9 cellular contexts compared by ENCODE assay signal in the genomic region with DNA sequence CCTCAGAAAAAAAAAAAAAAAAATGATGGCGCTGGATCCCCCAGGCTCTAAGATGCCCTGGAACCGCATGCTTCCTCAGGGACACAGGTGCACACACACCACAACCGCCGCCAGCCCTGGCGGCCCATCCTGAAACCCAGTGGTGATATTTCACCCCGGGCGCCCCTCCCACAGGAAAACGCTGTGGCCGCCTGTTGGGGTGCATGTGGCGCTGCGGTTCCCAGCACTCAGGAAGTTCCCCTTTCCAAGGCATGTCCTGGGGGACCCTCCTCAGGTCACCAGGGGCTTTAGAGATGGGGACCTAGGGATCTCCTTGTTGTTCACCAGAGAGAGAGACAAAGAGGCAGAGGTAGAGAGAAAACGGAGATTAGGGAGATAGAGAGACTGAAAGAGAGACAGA. TPM values are rescaled to one million over a fixed set of nuclear protein-coding genes. Genes with fewer than 3 reads are reported as not detected.
A peak's percentile ranks its signal among the peaks of the same experiment; 100 is the strongest.
DNase-seq lines count a peak whose midpoint lies in the region; ATAC-seq, FAIRE-seq and TF ChIP-seq lines count a peak whose summit lies in the region.
"Had no signal": no experiment of that assay in that cellular context is flagged by ENCODE, and none has a peak within 500 bp of the region (broad histone marks: within the 10 kb centered on the region; RNA-seq: fewer than 3 reads in every experiment).

No MANE protein-coding gene starts in this region.

- H3K27me3 Mint-ChIP-seq in H9 (ENCODE audit: low read depth) = peaks cover 22% of the 10 kb centered on the region

- H3K36me3 Mint-ChIP-seq in H9 (ENCODE audit: insufficient read depth in 1 of 3, low read depth in 3 of 3) = peaks cover 0 to 5% (median 0%) of the 10 kb centered on the region in 3 experiments; a peak in 3 of 7 replicates

- ATAC-seq in GM12878 (no peak), GM19023 (IDR thresholded peaks at IDR 0.05; ENCODE audit: unreplicated experiment) (no peak), GM19328 (IDR thresholded peaks at IDR 0.05; ENCODE audit: unreplicated experiment) (no peak)

- H4K20me1 ChIP-seq in H9 (ENCODE audit: control insufficient read depth, insufficient read depth, insufficient read length) (no peaks in the 10 kb centered on the region), GM12878 (ENCODE audit: control insufficient read depth, insufficient read depth) (no peaks in the 10 kb centered on the region)

- H3T11ph ChIP-seq in H9 (ENCODE audit: low read length) = no peak overlapping the region

- no peaks in the 10 kb centered on the region for H3K79me1 ChIP-seq in H9 (ENCODE audit: insufficient read depth, low read depth, low read length, poor library complexity, severe bottlenecking)

- TF ChIP-seq POLR2A in GM12878 (IDR thresholded peaks at IDR 0.05; ENCODE audit: low read depth, low read length) (no peak), vagina (IDR thresholded peaks at IDR 0.05) (no peak)

- no peak overlapping the region for H2BK15ac ChIP-seq in H9 (ENCODE audit: low read depth, low read length)

- H3K27ac ChIP-seq in H9 (ENCODE audit: insufficient read length, low read depth, low read length) (no peak overlapping the region), GM12878 (ENCODE audit: control insufficient read depth, insufficient read depth) (peak overlapping the region; percentile 24), vagina (no peak overlapping the region)

- H3K36me3 ChIP-seq in BJ (ENCODE audit: control insufficient read depth, insufficient read depth, low read length) (peaks cover 2% of the 10 kb centered on the region; the same call in 1 of the 2 replicates), GM12878 (ENCODE audit: control insufficient read depth in 2 of 2, insufficient read depth in 2 of 2, low read length in 1 of 2) (no peaks in the 10 kb centered on the region), vagina (no peaks in the 10 kb centered on the region)

- no peak overlapping the region for H2BK20ac ChIP-seq in H9 (ENCODE audit: low read depth, low read length, poor library complexity, severe bottlenecking)

- H3K27ac Mint-ChIP-seq in H9 = peak overlapping the region in 1 of 3 experiments; percentile 75; a peak in 1 of 7 replicates

- peaks cover 6 to 7% of the 10 kb centered on the region in 2 experiments; a peak in 3 of 4 replicates for H3K4me1 Mint-ChIP-seq in H9

- H2BK12ac ChIP-seq in H9 (ENCODE audit: insufficient read length, low read depth, low read length) = no peak overlapping the region

- POLR2A ChIA-PET in BJ (lab: Charles Lee) = no interaction called here
- POLR2A ChIA-PET in GM12878 (lab: Charles Lee) = no interaction called here

- no peak overlapping the region for H3K18ac ChIP-seq in H9 (ENCODE audit: insufficient read length, low read depth, low read length)

- CTCF ChIA-PET in BJ (lab: Yijun Ruan, JAX) (interaction anchor here (2.2 kb wide), 1 partner anchor 10 kb away, joined by 13 read pairs; no protein-coding TSS in a partner anchor), GM12878 (lab: Yijun Ruan, JAX) (no interaction called here)

- TF ChIP-seq EP300 in GM12878 (IDR thresholded peaks at IDR 0.05; ENCODE audit: borderline replicate concordance in 1 of 2, control insufficient read depth in 1 of 2, low read depth in 2 of 2, low read length in 2 of 2) = no peak

- H3K4ac ChIP-seq in H9 (ENCODE audit: low read depth, low read length) = no peak overlapping the region

- no peaks in the 10 kb centered on the region for H3K79me2 ChIP-seq in H9 (ENCODE audit: insufficient read depth, low read length)
- no peaks in the 10 kb centered on the region for H3K79me2 ChIP-seq in GM12878 (ENCODE audit: control insufficient read depth, insufficient read depth, low read length)

- H3K4me1 ChIP-seq in H9 (ENCODE audit: insufficient read depth, low read length) (no peaks in the 10 kb centered on the region; the same call in 1 of the 2 replicates), GM12878 (ENCODE audit: control insufficient read depth, insufficient read depth, low read length) (peaks cover 4% of the 10 kb centered on the region), vagina (no peaks in the 10 kb centered on the region)

- H2AK5ac ChIP-seq in H9 (ENCODE audit: insufficient read length, low read length) = no peak overlapping the region

- intact Hi-C loops in GM12878 (cut with micrococcal nuclease; ENCODE audit: unreplicated experiment) = no loop called here
- intact Hi-C loops in vagina (cut with DNase I) = no loop called here

- TF ChIP-seq CTCF in BJ (IDR thresholded peaks at IDR 0.05; ENCODE audit: insufficient read depth, low read depth, low read length) (no peak), H9 (conservative IDR thresholded peaks at IDR 0.05) (no peak), GM12878 (IDR thresholded peaks at IDR 0.05 in 2 of 3, conservative IDR thresholded peaks at IDR 0.05 in 1 of 3; ENCODE audit: control insufficient read depth in 2 of 3, extremely low read depth in 1 of 3, insufficient read depth in 1 of 3, low read depth in 3 of 3, low read length in 3 of 3) (no peak), vagina (IDR thresholded peaks at IDR 0.05) (no peak)

- H3K9me3 Mint-ChIP-seq in H9 = peaks cover 9 to 59% of the 10 kb centered on the region in 2 experiments; a peak in 4 of 5 replicates

- H3K27me3 ChIP-seq in BJ (ENCODE audit: control insufficient read depth, insufficient read depth, low read length) = no peaks in the 10 kb centered on the region
- no peaks in the 10 kb centered on the region for H3K27me3 ChIP-seq in H9 (ENCODE audit: insufficient read depth, low read length)
- H3K27me3 ChIP-seq in GM12878 (replicated peaks in 1 of 2; ENCODE audit: control insufficient read depth in 2 of 2, insufficient read depth in 2 of 2, low read length in 1 of 2) = no peaks in the 10 kb centered on the region
- H3K27me3 ChIP-seq in vagina = no peaks in the 10 kb centered on the region

- no peak overlapping the region for H2BK120ac ChIP-seq in H9 (ENCODE audit: low read depth, low read length, poor library complexity, severe bottlenecking)

- H2AFZ ChIP-seq in H9 (ENCODE audit: low read length) (no peak overlapping the region), GM12878 (ENCODE audit: control insufficient read depth, low read depth, low read length) (peak overlapping the region; percentile 37)

- no TSS peak for BruUV-seq in GM12878 (replicated peaks; lab: Mats Ljungman, UMichigan)

- peak overlapping the region; percentile 36 for H3K4me3 ChIP-seq in BJ (ENCODE audit: low read depth, low read length)
- peak overlapping the region; percentile 63 for H3K4me3 ChIP-seq in GM12878
- H3K4me3 ChIP-seq in vagina = peak overlapping the region in 1 of 2 donors; percentile 29

- H3K23me2 ChIP-seq in H9 (ENCODE audit: insufficient read length, low read depth, low read length, poor library complexity, severe bottlenecking) = peaks cover 12% of the 10 kb centered on the region

- H3K9me3 ChIP-seq in H9 (ENCODE audit: control insufficient read depth, low read depth, low read length) (no peaks in the 10 kb centered on the region), GM12878 (replicated peaks; ENCODE audit: control insufficient read depth, insufficient read depth, low read length) (no peaks in the 10 kb centered on the region), vagina (no peaks in the 10 kb centered on the region)

- SMC1A ChIA-PET in GM12878 (lab: Charles Lee; ENCODE audit: uncharacterized antibody, unreplicated experiment) = interaction anchor here (1.5 kb wide), 1 partner anchor 201 kb away, joined by 3 read pairs; no protein-coding TSS in a partner anchor

- no peak overlapping the region for H4K8ac ChIP-seq in H9 (replicated peaks; ENCODE audit: insufficient read length, low read depth, low read length)

- RAD21 ChIA-PET in GM12878 (lab: Charles Lee; ENCODE audit: unreplicated experiment) = no interaction called here

- H3K9ac ChIP-seq in H9 (ENCODE audit: extremely low read depth, insufficient read length, low read length) = no peak overlapping the region
- peak overlapping the region; percentile 44 for H3K9ac ChIP-seq in GM12878 (ENCODE audit: control insufficient read depth, insufficient read depth, low read length)

- H3K23ac ChIP-seq in H9 (ENCODE audit: insufficient read length, low read depth, low read length) = no peak overlapping the region

- no CpG with 5 or more reads among the region's 12 CpGs for WGBS in H9 (ENCODE audit: extremely low coverage, insufficient read length, low lambda C conversion rate)
- WGBS in GM12878 (ENCODE audit: insufficient coverage, insufficient replicate concordance, low lambda C conversion rate, missing lambda C conversion rate) = under 1% methylated on average over 12 of the region's 12 CpGs

- peak overlapping the region; percentile 63 to 77 for H3K4me3 Mint-ChIP-seq in H9

- FAIRE-seq in GM12878 (lab: Jason Lieb, UNC) = no peak

- in situ Hi-C loops in GM12878 (cut with MboI) = no loop called here

- H2BK5ac ChIP-seq in H9 (ENCODE audit: insufficient read length, low read length) = no peak overlapping the region

- H3K4me2 ChIP-seq in H9 (ENCODE audit: insufficient read depth, insufficient read length, low read length) = peak overlapping the region; percentile 73
- peak overlapping the region; percentile 72 for H3K4me2 ChIP-seq in GM12878 (ENCODE audit: control insufficient read depth, insufficient read depth)

- H3K56ac ChIP-seq in H9 (ENCODE audit: insufficient read length, low read depth, low read length) = no peak overlapping the region

- DNase-seq in BJ (ENCODE audit: low read depth) (no peak), H9 (peak; percentile 31), GM12878 (ENCODE audit: low read depth, low spot score) (no peak), mesenteric fat pad (ENCODE audit: low spot score) (peak; percentile 79), vagina (ENCODE audit: extremely low spot score in 2 of 2) (no peak), HCEC 1CT (no peak)

- no peak overlapping the region for H4K91ac ChIP-seq in H9 (ENCODE audit: insufficient read length, low read depth, low read length)

- no peak overlapping the region for H3K14ac ChIP-seq in H9 (ENCODE audit: insufficient read depth, low read length)

- TF ChIP-seq RAD21 in GM12878 (IDR thresholded peaks at IDR 0.05; ENCODE audit: insufficient read depth, low read depth, low read length) = no peak

- no peak overlapping the region for H4K5ac ChIP-seq in H9 (ENCODE audit: insufficient read length, low read depth, low read length)

RNA-seq across cellular contexts. Expression of gene ADGRE2, which starts 2.5 kb away (rescaled TPM):
- polyA plus RNA-seq in BJ (2011; rRNA removed) (0.15 and 0.72 TPM in 2 replicates), GM12878 (2011; rRNA removed) (0.03 and 0.15 TPM in 2 replicates), GM12878 (2014; fragmentation: Illumina TruSeq; extraction: Trizol) (5.3 and 7.4 TPM in 2 replicates), GM12878 (2014; fragmentation: Nextera tagmentation; extraction: Ambion mirVana) (1 to 10 TPM; 1.6 to 2.6 TPM), GM12878 (2014; rRNA removed) (7.8 and 12.7 TPM in 2 replicates), GM12878 (2016; fragmentation: Nextera tagmentation; extraction: Ambion mirVana) (1 to 10 TPM; 3.7 to 5.5 TPM)
- 0.15 and 0.38 TPM in 2 replicates for polyA minus RNA-seq in BJ (2011; rRNA and poly(A)+ RNA removed)
- total RNA-seq in H9 (2021) (1.2 and 1.4 TPM in 2 replicates), GM12878 (2014; rRNA removed) (5.0 and 6.3 TPM in 2 replicates), GM12878 (2014; rRNA removed; fragmentation: Illumina TruSeq; extraction: Trizol) (2.5 and 2.8 TPM in 2 replicates), GM12878 (2021) (8.6 and 8.9 TPM in 2 replicates), mesenteric fat pad (10.9 TPM), vagina (4.9 TPM)
- 20.1 and 23.2 TPM in 2 replicates for total RNA-seq in GM12878 (2013; cell fraction: nucleolus; rRNA removed)
- polyA plus RNA-seq in GM12878 (2011; ENCODE audit: low read depth) = 0.76 TPM
- 0.08 and 0.30 TPM in 2 replicates for polyA plus RNA-seq in GM12878 (2011; cell fraction: cytosol; rRNA removed)
- polyA plus RNA-seq in GM12878 (2011; cell fraction: nucleus; rRNA removed) = 0.48 and 0.66 TPM in 2 replicates
- 1.1 and 1.9 TPM in 2 replicates for polyA plus RNA-seq in GM12878 (2012)
- 0.62 and 1.1 TPM in 2 replicates for polyA minus RNA-seq in GM12878 (2011; rRNA and poly(A)+ RNA removed)
- not detected in 2 replicates for polyA minus RNA-seq in GM12878 (2011; cell fraction: cytosol; rRNA and poly(A)+ RNA removed)
- polyA minus RNA-seq in GM12878 (2011; cell fraction: nucleus; rRNA and poly(A)+ RNA removed) = 0.24 and 0.48 TPM in 2 replicates
- total RNA-seq: HT1080 had no signal

RNA-seq across cellular contexts. Expression of gene OR7A5, which starts 59.1 kb away (rescaled TPM):
- not detected in 2 replicates for polyA plus RNA-seq in BJ (2011; rRNA removed)
- polyA minus RNA-seq in BJ (2011; rRNA and poly(A)+ RNA removed) = not detected in 2 replicates
- total RNA-seq in H9 (2021) = not detected in 2 replicates
- not detected in 2 replicates for total RNA-seq in GM12878 (2013; cell fraction: nucleolus; rRNA removed)
- total RNA-seq in GM12878 (2014; rRNA removed) = not detected in 2 replicates
- total RNA-seq in GM12878 (2014; rRNA removed; fragmentation: Illumina TruSeq; extraction: Trizol) = not detected in 2 replicates
- not detected in 2 replicates for total RNA-seq in GM12878 (2021)
- not detected for polyA plus RNA-seq in GM12878 (2011; ENCODE audit: low read depth)
- not detected in 2 replicates for polyA plus RNA-seq in GM12878 (2011; rRNA removed)
- not detected in 2 replicates for polyA plus RNA-seq in GM12878 (2011; cell fraction: cytosol; rRNA removed)
- polyA plus RNA-seq in GM12878 (2011; cell fraction: nucleus; rRNA removed) = not detected in 2 replicates
- polyA plus RNA-seq in GM12878 (2012) = not detected in 2 replicates
- polyA plus RNA-seq in GM12878 (2014; fragmentation: Illumina TruSeq; extraction: Trizol) = not detected in 2 replicates
- polyA plus RNA-seq in GM12878 (2014; fragmentation: Nextera tagmentation; extraction: Ambion mirVana) = not detected
- not detected in 2 replicates for polyA plus RNA-seq in GM12878 (2014; rRNA removed)
- polyA plus RNA-seq in GM12878 (2016; fragmentation: Nextera tagmentation; extraction: Ambion mirVana) = not detected
- not detected in 2 replicates for polyA minus RNA-seq in GM12878 (2011; rRNA and poly(A)+ RNA removed)
- polyA minus RNA-seq in GM12878 (2011; cell fraction: cytosol; rRNA and poly(A)+ RNA removed) = not detected in 2 replicates
- not detected in 2 replicates for polyA minus RNA-seq in GM12878 (2011; cell fraction: nucleus; rRNA and poly(A)+ RNA removed)
- total RNA-seq in mesenteric fat pad = not detected
- 0.74 TPM for total RNA-seq in vagina
- total RNA-seq: HT1080 had no signal

RNA-seq across cellular contexts. Expression of gene OR7C1, which starts 59.1 kb away (rescaled TPM):
- polyA plus RNA-seq in BJ (2011; rRNA removed) = not detected in 2 replicates
- under 0.01 TPM in 1 of 2 replicates, not detected in the other for polyA minus RNA-seq in BJ (2011; rRNA and poly(A)+ RNA removed)
- not detected in 2 replicates for total RNA-seq in H9 (2021)
- not detected in 2 replicates for total RNA-seq in GM12878 (2013; cell fraction: nucleolus; rRNA removed)
- total RNA-seq in GM12878 (2014; rRNA removed) = not detected in 2 replicates
- total RNA-seq in GM12878 (2014; rRNA removed; fragmentation: Illumina TruSeq; extraction: Trizol) = not detected in 2 replicates
- total RNA-seq in GM12878 (2021) = not detected in 2 replicates
- polyA plus RNA-seq in GM12878 (2011; ENCODE audit: low read depth) = 0.01 TPM
- polyA plus RNA-seq in GM12878 (2011; rRNA removed) = not detected in 2 replicates
- not detected in 2 replicates for polyA plus RNA-seq in GM12878 (2011; cell fraction: cytosol; rRNA removed)
- not detected in 2 replicates for polyA plus RNA-seq in GM12878 (2011; cell fraction: nucleus; rRNA removed)
- 0.04 and 0.07 TPM in 2 replicates for polyA plus RNA-seq in GM12878 (2012)
- not detected in 2 replicates for polyA plus RNA-seq in GM12878 (2014; fragmentation: Illumina TruSeq; extraction: Trizol)
- under 1 TPM; 0.04 to 0.06 TPM for polyA plus RNA-seq in GM12878 (2014; fragmentation: Nextera tagmentation; extraction: Ambion mirVana)
- not detected in 2 replicates for polyA plus RNA-seq in GM12878 (2014; rRNA removed)
- polyA plus RNA-seq in GM12878 (2016; fragmentation: Nextera tagmentation; extraction: Ambion mirVana) = not detected
- not detected in 2 replicates for polyA minus RNA-seq in GM12878 (2011; rRNA and poly(A)+ RNA removed)
- not detected in 2 replicates for polyA minus RNA-seq in GM12878 (2011; cell fraction: cytosol; rRNA and poly(A)+ RNA removed)
- not detected in 2 replicates for polyA minus RNA-seq in GM12878 (2011; cell fraction: nucleus; rRNA and poly(A)+ RNA removed)
- not detected for total RNA-seq in mesenteric fat pad
- total RNA-seq in vagina = 0.74 TPM
- total RNA-seq: HT1080 had no signal

Comparison
In these comparisons a context has a peak if more than half of its experiments do, and no peak if none do; other contexts are left out.
1. DNase-seq: peak in H9 (single experiment) and mesenteric fat pad (single experiment); none in BJ (single experiment), GM12878 (single experiment), vagina (0 of 2) and HCEC 1CT (single experiment).